In genomic region chr5:140555747-140556312, GRCh38 we compare ENCODE assay signal across 8 cellular contexts. TPM values are rescaled to one million over a fixed set of nuclear protein-coding genes. Genes with fewer than 3 reads are reported as not detected.
DNase-seq lines count a peak whose midpoint lies in the region; FAIRE-seq and TF ChIP-seq lines count a peak whose summit lies in the region.

No MANE protein-coding gene starts in this region.

- no peak overlapping the region for H2BK120ac ChIP-seq in H1 (replicated peaks; ENCODE audit: low read depth, low read length)
- H2BK120ac ChIP-seq in trophoblast cell (ENCODE audit: insufficient read depth, low read length, poor library complexity) = no peak overlapping the region

- H3K4me2 ChIP-seq in H1 (ENCODE audit: insufficient read depth in 1 of 2, low read depth in 2 of 2, low read length in 2 of 2) (peak overlapping the region; percentile 66 to 82), trophoblast cell (ENCODE audit: low read length) (peak overlapping the region; percentile 61)

- no peak overlapping the region for H3K14ac ChIP-seq in H1 (ENCODE audit: insufficient read length)
- no peak overlapping the region for H3K14ac ChIP-seq in trophoblast cell (ENCODE audit: low read length)

- no peak overlapping the region for H2BK20ac ChIP-seq in H1 (ENCODE audit: low read length)

- H3K56ac ChIP-seq in H1 (replicated peaks; ENCODE audit: insufficient read length, low read depth, low read length) = no peak overlapping the region

- H3K4ac ChIP-seq in H1 (replicated peaks; ENCODE audit: insufficient read length, low read depth, low read length) (no peak overlapping the region), trophoblast cell (ENCODE audit: low read depth, low read length) (peak overlapping the region; percentile 49)

- peak overlapping the region in 1 of 4 experiments; percentile 50; a peak in 2 of 7 replicates for H3K9ac ChIP-seq in H1 (replicated peaks in 1 of 4; ENCODE audit: extremely low read depth in 1 of 4, low read depth in 3 of 4, low read length in 3 of 4)
- H3K9ac ChIP-seq in trophoblast cell (ENCODE audit: low read length) = no peak overlapping the region

- TF ChIP-seq POLR2A in NB4 (IDR thresholded peaks at IDR 0.05; ENCODE audit: extremely low read depth, insufficient read length) (no peak), H1 (IDR thresholded peaks at IDR 0.05; ENCODE audit: control extremely low read depth in 1 of 2, low read depth in 2 of 2, low read length in 2 of 2) (peak in 1 of 2 experiments; percentile 42; a peak in 1 of 3 replicates)

- no peak overlapping the region for H4K12ac ChIP-seq in trophoblast cell (ENCODE audit: low read depth, low read length)

- no peak overlapping the region for H2BK15ac ChIP-seq in H1 (ENCODE audit: low read length)

- no peak overlapping the region for H4K5ac ChIP-seq in H1 (ENCODE audit: insufficient read length, low read depth, low read length)

- H2AK5ac ChIP-seq in H1 (ENCODE audit: low read depth, low read length) (no peak overlapping the region), trophoblast cell (ENCODE audit: low read length) (no peak overlapping the region)

- TF ChIP-seq CTCF in NB4 (IDR thresholded peaks at IDR 0.05; ENCODE audit: low read depth, low read length) (no peak), H1 (IDR thresholded peaks at IDR 0.05; ENCODE audit: control extremely low read depth in 1 of 3, insufficient read depth in 1 of 3, low read depth in 1 of 3, low read length in 3 of 3) (no peak)

- no peak overlapping the region for H2AFZ ChIP-seq in H1 (ENCODE audit: low read length)
- H2AFZ ChIP-seq in trophoblast cell (ENCODE audit: insufficient read depth, low read length, poor library complexity) = no peak overlapping the region

- H3K18ac ChIP-seq in H1 (ENCODE audit: extremely low read depth, low read length) = no peak overlapping the region
- no peak overlapping the region for H3K18ac ChIP-seq in trophoblast cell (ENCODE audit: low read length)

- H3K27me3 ChIP-seq in H1 (replicated peaks in 1 of 4; ENCODE audit: control insufficient read depth in 3 of 4, extremely low read depth in 1 of 4, insufficient read depth in 3 of 4, low read length in 3 of 4) (no peaks in the 10 kb centered on the region), trophoblast cell (ENCODE audit: insufficient read depth, low read length) (no peaks in the 10 kb centered on the region)

- H3K4me3 ChIP-seq in NB4 (ENCODE audit: low read depth, low read length) (peak overlapping the region; percentile 91), H1 (ENCODE audit: extremely low read depth in 1 of 4, insufficient read depth in 2 of 4, low read depth in 3 of 4, low read length in 4 of 4) (peak overlapping the region; percentile 61 to 93 (median 64); a peak in 7 of 8 replicates), trophoblast cell (ENCODE audit: low read depth, low read length) (no peak overlapping the region)

- no peak overlapping the region for H3K27ac ChIP-seq in H1 (ENCODE audit: low read depth, low read length)
- no peak overlapping the region for H3K27ac ChIP-seq in trophoblast cell (ENCODE audit: low read depth, low read length)

- DNase-seq in GM18507 (ENCODE audit: extremely low spot score, insufficient read length, low read depth) (no peak), NB4 (ENCODE audit: low read depth) (no peak), H1 (ENCODE audit: low read depth in 1 of 2, low spot score in 2 of 2) (no peak), trophoblast cell (no peak), NCI-H2227 treated with DMSO at 0.1 percent for 48 hours (lab: John Stamatoyannopoulos, UW) (no peak), NCI-H524 treated with DMSO at 0.1 percent for 48 hours (lab: John Stamatoyannopoulos, UW) (no peak), NCI-H1105 (lab: John Stamatoyannopoulos, UW) (no peak)
- DNase-seq in stimulated activated CD4-positive, alpha-beta T cell treated with anti-CD3 and anti-CD28 coated beads, Interleukin-2, amount 100 ng/mL, for 24 hours = no peak

- no peak for TF ChIP-seq EP300 in H1 (IDR thresholded peaks at IDR 0.05; ENCODE audit: borderline replicate concordance in 1 of 2, low read depth in 2 of 2, low read length in 2 of 2)

- H4K8ac ChIP-seq in H1 (ENCODE audit: extremely low read depth, insufficient read depth, low read length) = no peak overlapping the region
- H4K8ac ChIP-seq in trophoblast cell (ENCODE audit: low read depth, low read length) = no peak overlapping the region

- H3K79me2 ChIP-seq in H1 (ENCODE audit: control insufficient read depth in 1 of 2, insufficient read depth in 2 of 2, low read length in 2 of 2) = peaks cover 9 to 39% of the 10 kb centered on the region in 2 experiments; a peak in 3 of 4 replicates
- H3K79me2 ChIP-seq in trophoblast cell (ENCODE audit: control insufficient read depth, insufficient read depth, low read length, poor library complexity) = peaks cover 7% of the 10 kb centered on the region

- H4K20me1 ChIP-seq in H1 (replicated peaks in 1 of 2; ENCODE audit: control insufficient read depth in 1 of 2, insufficient read depth in 2 of 2, low read length in 2 of 2) = peaks cover 0 to 6% of the 10 kb centered on the region in 2 experiments

- POLR2A ChIA-PET in H1 (lab: Charles Lee; ENCODE audit: partially characterized antibody) = interaction anchor here (0.6 to 10.8 kb wide), 7 partner anchors 9 to 1092 kb away, joined by 3 to 191 read pairs (median 3); partner anchors contain the start of gene EIF4EBP3

- 86% methylated on average over 1 of the region's 1 CpG; no CpG with 5 or more reads in 1 of the 2 experiments for WGBS in H1 (ENCODE audit: extremely low coverage in 1 of 2, insufficient coverage in 1 of 2, insufficient read length in 1 of 2, insufficient replicate concordance in 2 of 2, low coverage in 1 of 2, low lambda C conversion rate in 2 of 2, missing lambda C conversion rate in 1 of 2), 2 experiments
- WGBS in trophoblast cell (ENCODE audit: extremely low coverage, insufficient coverage, insufficient read length) = no CpG with 5 or more reads among the region's 1 CpG

- peak; percentile 77 for FAIRE-seq in GM18507 (lab: Jason Lieb, UNC)
- FAIRE-seq in H1 (lab: Jason Lieb, UNC) = no peak

- H3K9me3 ChIP-seq in H1 (ENCODE audit: insufficient read depth in 2 of 2, low read depth in 1 of 2, low read length in 1 of 2) (no peaks in the 10 kb centered on the region), trophoblast cell (ENCODE audit: insufficient read depth, low read depth, low read length) (no peaks in the 10 kb centered on the region)

- peaks cover 0 to 6% (median 5%) of the 10 kb centered on the region in 4 experiments; a peak in 4 of 7 replicates for H3K4me1 ChIP-seq in H1 (replicated peaks in 1 of 4; ENCODE audit: control insufficient read depth in 3 of 4, insufficient read depth in 4 of 4, low read length in 3 of 4)
- H3K4me1 ChIP-seq in trophoblast cell (ENCODE audit: control insufficient read depth in 1 of 2, insufficient read depth in 2 of 2, low read length in 2 of 2) = peaks cover 4 to 9% of the 10 kb centered on the region in 2 experiments

- H3K79me1 ChIP-seq in H1 (ENCODE audit: low read depth, low read length) = peaks cover 5% of the 10 kb centered on the region
- peaks cover 8% of the 10 kb centered on the region for H3K79me1 ChIP-seq in trophoblast cell (ENCODE audit: low read length)

- H2BK12ac ChIP-seq in H1 (ENCODE audit: low read depth, low read length) = no peak overlapping the region
- H2BK12ac ChIP-seq in trophoblast cell (ENCODE audit: low read length) = no peak overlapping the region

- no peak for TF ChIP-seq RAD21 in H1 (IDR thresholded peaks at IDR 0.05 in 1 of 2, conservative IDR thresholded peaks at IDR 0.05 in 1 of 2; ENCODE audit: low read depth in 2 of 2, low read length in 2 of 2)

- H3K23me2 ChIP-seq in H1 (ENCODE audit: low read depth, low read length) = peaks cover 7% of the 10 kb centered on the region; the same call in 1 of the 2 replicates

- H3K36me3 ChIP-seq in H1 (ENCODE audit: control insufficient read depth in 2 of 4, insufficient read depth in 4 of 4, low read length in 3 of 4) = peaks cover 2 to 14% (median 8%) of the 10 kb centered on the region in 4 experiments; a peak in 6 of 8 replicates
- peaks cover 14 to 15% of the 10 kb centered on the region in 2 experiments for H3K36me3 ChIP-seq in trophoblast cell (ENCODE audit: control insufficient read depth in 1 of 2, insufficient read depth in 2 of 2, low read length in 2 of 2)

- H2BK5ac ChIP-seq in H1 (ENCODE audit: low read depth, low read length) = no peak overlapping the region
- H2BK5ac ChIP-seq in trophoblast cell (ENCODE audit: low read depth, low read length, poor library complexity) = no peak overlapping the region

- no peak overlapping the region for H3K23ac ChIP-seq in H1 (ENCODE audit: insufficient read length)
- H3K23ac ChIP-seq in trophoblast cell (ENCODE audit: low read length) = no peak overlapping the region

- CTCF ChIA-PET in H1 (lab: Charles Lee; ENCODE audit: partially characterized antibody) = no interaction called here

- no peak overlapping the region for H4K91ac ChIP-seq in H1 (replicated peaks; ENCODE audit: insufficient read length, low read length)
- no peak overlapping the region for H4K91ac ChIP-seq in trophoblast cell (ENCODE audit: low read depth, low read length)

RNA-seq across cellular contexts. Expression of gene SRA1, which starts 1.4 kb away (rescaled TPM):
- total RNA-seq in H1 (2021; fragmentation: NEBNext Ultra II Directional; extraction: Animal tissue kit (Norgen Biotek cat#: 25700)) = 34.3 and 39.4 TPM in 2 replicates
- 26.0 and 27.4 TPM in 2 replicates for polyA plus RNA-seq in H1 (2011; rRNA removed)
- 27.9 TPM for polyA plus RNA-seq in H1 (2011; cell fraction: cytosol; rRNA removed)
- 30.0 TPM for polyA plus RNA-seq in H1 (2011; cell fraction: nucleus; rRNA removed)
- 31.2 to 41.2 TPM (median 38.2 TPM) in 4 replicates for polyA plus RNA-seq in H1 (2012, experiment 1 of 2)
- polyA plus RNA-seq in H1 (2012, experiment 2 of 2) = 44.7 TPM
- polyA plus RNA-seq in H1 (2013, experiment 1 of 2) = 27.7 TPM
- polyA plus RNA-seq in H1 (2013, experiment 2 of 2) = 26.5 TPM
- 14.1 and 15.8 TPM in 2 replicates for polyA minus RNA-seq in H1 (2011; rRNA and poly(A)+ RNA removed)
- 21.0 TPM for polyA minus RNA-seq in H1 (2011; cell fraction: cytosol; rRNA and poly(A)+ RNA removed)
- 19.8 TPM for polyA minus RNA-seq in H1 (2011; cell fraction: nucleus; rRNA and poly(A)+ RNA removed)
- polyA plus RNA-seq in trophoblast cell (2013) = 26.1 and 29.2 TPM in 2 replicates

RNA-seq across cellular contexts. Expression of gene EIF4EBP3, which starts 8.4 kb away (rescaled TPM):
- 8.9 and 11.7 TPM in 2 replicates for total RNA-seq in H1 (2021; fragmentation: NEBNext Ultra II Directional; extraction: Animal tissue kit (Norgen Biotek cat#: 25700))
- polyA plus RNA-seq in H1 (2011; rRNA removed) = 11.0 and 11.1 TPM in 2 replicates
- 7.6 TPM for polyA plus RNA-seq in H1 (2011; cell fraction: cytosol; rRNA removed)
- 7.5 TPM for polyA plus RNA-seq in H1 (2011; cell fraction: nucleus; rRNA removed)
- polyA plus RNA-seq in H1 (2012, experiment 1 of 2) = 7.5 to 15.4 TPM (median 11.0 TPM) in 4 replicates
- 12.7 TPM for polyA plus RNA-seq in H1 (2012, experiment 2 of 2)
- 13.9 TPM for polyA plus RNA-seq in H1 (2013, experiment 1 of 2)
- 13.9 TPM for polyA plus RNA-seq in H1 (2013, experiment 2 of 2)
- polyA minus RNA-seq in H1 (2011; rRNA and poly(A)+ RNA removed) = 0.59 and 3.4 TPM in 2 replicates
- 7.2 TPM for polyA minus RNA-seq in H1 (2011; cell fraction: cytosol; rRNA and poly(A)+ RNA removed)
- 3.7 TPM for polyA minus RNA-seq in H1 (2011; cell fraction: nucleus; rRNA and poly(A)+ RNA removed)
- polyA plus RNA-seq in trophoblast cell (2013) = 9.4 and 10.7 TPM in 2 replicates

RNA-seq across cellular contexts. Expression of gene APBB3, which starts 8.6 kb away (rescaled TPM):
- total RNA-seq in H1 (2021; fragmentation: NEBNext Ultra II Directional; extraction: Animal tissue kit (Norgen Biotek cat#: 25700)) = 12.0 and 16.0 TPM in 2 replicates
- polyA plus RNA-seq in H1 (2011; rRNA removed) = 21.9 and 30.0 TPM in 2 replicates
- 31.0 TPM for polyA plus RNA-seq in H1 (2011; cell fraction: cytosol; rRNA removed)
- polyA plus RNA-seq in H1 (2011; cell fraction: nucleus; rRNA removed) = 148 TPM
- 15.9 to 22.5 TPM (median 18.0 TPM) in 4 replicates for polyA plus RNA-seq in H1 (2012, experiment 1 of 2)
- 6.7 TPM for polyA plus RNA-seq in H1 (2012, experiment 2 of 2)
- 9.3 TPM for polyA plus RNA-seq in H1 (2013, experiment 1 of 2)
- 8.3 TPM for polyA plus RNA-seq in H1 (2013, experiment 2 of 2)
- polyA minus RNA-seq in H1 (2011; rRNA and poly(A)+ RNA removed) = 19.3 and 25.5 TPM in 2 replicates
- 7.8 TPM for polyA minus RNA-seq in H1 (2011; cell fraction: cytosol; rRNA and poly(A)+ RNA removed)
- polyA minus RNA-seq in H1 (2011; cell fraction: nucleus; rRNA and poly(A)+ RNA removed) = 28.3 TPM
- 7.4 and 8.2 TPM in 2 replicates for polyA plus RNA-seq in trophoblast cell (2013)

RNA-seq across cellular contexts. Expression of gene SLC35A4, which starts 8.8 kb away (rescaled TPM):
- 78.6 and 81.9 TPM in 2 replicates for total RNA-seq in H1 (2021; fragmentation: NEBNext Ultra II Directional; extraction: Animal tissue kit (Norgen Biotek cat#: 25700))
- polyA plus RNA-seq in H1 (2011; rRNA removed) = 131 and 133 TPM in 2 replicates
- polyA plus RNA-seq in H1 (2011; cell fraction: cytosol; rRNA removed) = 87.3 TPM
- 92.3 TPM for polyA plus RNA-seq in H1 (2011; cell fraction: nucleus; rRNA removed)
- 101 to 122 TPM (median 110 TPM) in 4 replicates for polyA plus RNA-seq in H1 (2012, experiment 1 of 2)
- polyA plus RNA-seq in H1 (2012, experiment 2 of 2) = 170 TPM
- 58.5 TPM for polyA plus RNA-seq in H1 (2013, experiment 1 of 2)
- polyA plus RNA-seq in H1 (2013, experiment 2 of 2) = 57.3 TPM
- 139 and 187 TPM in 2 replicates for polyA minus RNA-seq in H1 (2011; rRNA and poly(A)+ RNA removed)
- polyA minus RNA-seq in H1 (2011; cell fraction: cytosol; rRNA and poly(A)+ RNA removed) = 31.1 TPM
- 32.7 TPM for polyA minus RNA-seq in H1 (2011; cell fraction: nucleus; rRNA and poly(A)+ RNA removed)
- 64.7 and 66.8 TPM in 2 replicates for polyA plus RNA-seq in trophoblast cell (2013)
